Comparison of ENCODE assay signal across 8 cellular contexts in genomic region chrX:57592159-57592893, GRCh38. TPM values are rescaled to one million over a fixed set of nuclear protein-coding genes. Genes with fewer than 3 reads are reported as not detected.
DNase-seq lines count a peak whose midpoint lies in the region; ATAC-seq and TF ChIP-seq lines count a peak whose summit lies in the region.
"Not testable (repeated sequence)": the region's sequence is repeated elsewhere in the genome, so short reads cannot be mapped to it uniquely, and the experiment has no call there.

No MANE protein-coding gene starts in this region.

- not testable (repeated sequence) for H3K27me3 Mint-ChIP-seq in CD8-positive, alpha-beta T cell (ENCODE audit: low read depth); activated T-cell treated with anti-CD3 and anti-CD28 coated beads, Interleukin-2, amount 50 U/mL, for 72 hours (ENCODE audit: low read depth)

- CTCF ChIA-PET in CD8-positive, alpha-beta T cell (lab: Charles Lee): not testable (repeated sequence)

- H3K4me3 Mint-ChIP-seq in CD8-positive, alpha-beta T cell: peak overlapping the region; percentile 45
- H3K4me3 Mint-ChIP-seq in activated T-cell treated with anti-CD3 and anti-CD28 coated beads, Interleukin-2, amount 50 U/mL, for 72 hours: peak overlapping the region; percentile 58 to 65

- not testable (repeated sequence) for H3K9me3 ChIP-seq in CD8-positive, alpha-beta T cell (ENCODE audit: low read length); NT2/D1 (ENCODE audit: insufficient read depth, low read length); lung (ENCODE audit: control insufficient read depth in 2 of 2, insufficient read depth in 1 of 2, low read length in 1 of 2)

- H3K9me3 Mint-ChIP-seq in CD8-positive, alpha-beta T cell; activated T-cell treated with anti-CD3 and anti-CD28 coated beads, Interleukin-2, amount 50 U/mL, for 72 hours: not testable (repeated sequence)

- 0 to 36% methylated on average over 8 to 83 of the region's 84 CpGs for WGBS in lung, 2 donors

- not testable (repeated sequence) for H3K36me3 ChIP-seq in CD8-positive, alpha-beta T cell (ENCODE audit: insufficient read depth, low read length); NT2/D1 (ENCODE audit: insufficient read depth, insufficient read length, low read length); lung (ENCODE audit: control insufficient read depth in 2 of 2, insufficient read depth in 2 of 2, low read length in 2 of 2)

- POLR2A ChIA-PET in CD8-positive, alpha-beta T cell (lab: Charles Lee): not testable (repeated sequence)

- peak overlapping the region; percentile 39 for H3K4me3 ChIP-seq in CD8-positive, alpha-beta T cell (ENCODE audit: low read depth, low read length)
- H3K4me3 ChIP-seq in NT2/D1 (ENCODE audit: insufficient read length, low read depth) (peak overlapping the region; percentile 47), epithelial cell of proximal tubule (ENCODE audit: low read depth, low read length) (peak overlapping the region; percentile 58), lung (peak overlapping the region; percentile 52)

- not testable (repeated sequence) for H3K27me3 ChIP-seq in CD8-positive, alpha-beta T cell (ENCODE audit: insufficient read depth, low read length); NT2/D1 (ENCODE audit: insufficient read depth, insufficient read length); lung (ENCODE audit: control insufficient read depth, insufficient read depth)

- DNase-seq in CD8-positive, alpha-beta T cell: peak in 4 of 7 experiments; percentile 16 to 71 (median 21)
- not testable (repeated sequence) for DNase-seq in NT2/D1 (ENCODE audit: low read depth, low spot score); epithelial cell of proximal tubule (ENCODE audit: low read depth); lung (ENCODE audit: low spot score)
- DNase-seq in activated T-cell treated with anti-CD3 and anti-CD28 coated beads, Interleukin-2, amount 50 U/mL, for 72 hours: peak; percentile 33 to 34
- peak; percentile 6 to 12 for DNase-seq in stimulated activated CD4-positive, alpha-beta T cell treated with anti-CD3 and anti-CD28 coated beads, Interleukin-15, amount 100 ng/mL, for 1 hour (ENCODE audit: low read depth in 1 of 2, low spot score in 1 of 2)

- peak; percentile 61 for ATAC-seq in CD8-positive, alpha-beta T cell
- peak; percentile 58 for ATAC-seq in GM19468 (IDR thresholded peaks at IDR 0.05; ENCODE audit: extremely low read depth, unreplicated experiment)
- ATAC-seq in HG03159 (IDR thresholded peaks at IDR 0.05; ENCODE audit: unreplicated experiment): peak; percentile 71
- peak; percentile 85 to 86 for ATAC-seq in activated T-cell treated with anti-CD3 and anti-CD28 coated beads, Interleukin-2, amount 50 U/mL, for 72 hours (replicated peaks in 1 of 2)
- peak; percentile 76 for ATAC-seq in lung (ENCODE audit: insufficient read depth, low FRiP score)

- TF ChIP-seq CTCF in CD8-positive, alpha-beta T cell (IDR thresholded peaks at IDR 0.05); epithelial cell of proximal tubule (conservative IDR thresholded peaks at IDR 0.05; ENCODE audit: low read depth, low read length); lung (IDR thresholded peaks at IDR 0.05; ENCODE audit: control extremely low read depth, extremely low read depth): not testable (repeated sequence)

- H3K9ac ChIP-seq in NT2/D1 (ENCODE audit: insufficient read length, low read depth): peak overlapping the region; percentile 76

- H3K27ac ChIP-seq in CD8-positive, alpha-beta T cell (ENCODE audit: low read depth, low read length): peak overlapping the region; percentile 50
- H3K27ac ChIP-seq in lung (ENCODE audit: low read depth in 1 of 2, low read length in 1 of 2): peak overlapping the region; percentile 86 to 95

- H3K4me1 ChIP-seq in CD8-positive, alpha-beta T cell (ENCODE audit: insufficient read depth, low read length): peaks cover 25% of the 10 kb centered on the region
- H3K4me1 ChIP-seq in NT2/D1 (ENCODE audit: insufficient read depth, insufficient read length); lung (ENCODE audit: control insufficient read depth in 2 of 2, insufficient read depth in 2 of 2, low read length in 2 of 2): not testable (repeated sequence)

- intact Hi-C loops in CD8-positive, alpha-beta T cell (cut with DNase I, micrococcal nuclease): loop anchor here in 1 of 2 experiments (2.0 to 10.0 kb wide), 5 partner anchors 308 to 1878 kb away; partner anchors contain the start of genes FAAH2, RRAGB, UBQLN2 and ZXDA

- peaks cover 26% of the 10 kb centered on the region for H3K36me3 Mint-ChIP-seq in CD8-positive, alpha-beta T cell
- H3K36me3 Mint-ChIP-seq in activated T-cell treated with anti-CD3 and anti-CD28 coated beads, Interleukin-2, amount 50 U/mL, for 72 hours (ENCODE audit: insufficient read depth in 2 of 2): not testable (repeated sequence)

- peaks cover 41% of the 10 kb centered on the region for H3K4me1 Mint-ChIP-seq in CD8-positive, alpha-beta T cell (ENCODE audit: low read depth)
- H3K4me1 Mint-ChIP-seq in activated T-cell treated with anti-CD3 and anti-CD28 coated beads, Interleukin-2, amount 50 U/mL, for 72 hours (ENCODE audit: low read depth): peaks cover 33% of the 10 kb centered on the region

- H3K27ac Mint-ChIP-seq in CD8-positive, alpha-beta T cell; activated T-cell treated with anti-CD3 and anti-CD28 coated beads, Interleukin-2, amount 50 U/mL, for 72 hours: not testable (repeated sequence)

RNA-seq across cellular contexts. Expression of gene ZXDB, which starts 0.5 kb away (rescaled TPM):
- total RNA-seq in CD8-positive, alpha-beta T cell: 10 to 100 TPM; 27.7 to 30.2 TPM
- 1 to 10 TPM; 8.6 to 9.9 TPM for total RNA-seq in activated T-cell treated with anti-CD3 and anti-CD28 coated beads, Interleukin-2, amount 50 U/mL, for 72 hours
- 5.1 and 5.2 TPM in 2 replicates for total RNA-seq in epithelial cell of proximal tubule
- 10 to 100 TPM in 1 of 2 donors, 1 to 10 TPM in 1; 7.2 to 13.2 TPM for total RNA-seq in lung
- 1 to 10 TPM; 1.9 to 2.5 TPM for polyA plus RNA-seq in lung
